Comparison of ENCODE assay signal across 8 cellular contexts in genomic region chr2:70248145-70248809, GRCh38. TPM values are rescaled to one million over a fixed set of nuclear protein-coding genes. Genes with fewer than 3 reads are reported as not detected.
DNase-seq lines count a peak whose midpoint lies in the region; ATAC-seq, FAIRE-seq and TF ChIP-seq lines count a peak whose summit lies in the region.

A gene with protein sequence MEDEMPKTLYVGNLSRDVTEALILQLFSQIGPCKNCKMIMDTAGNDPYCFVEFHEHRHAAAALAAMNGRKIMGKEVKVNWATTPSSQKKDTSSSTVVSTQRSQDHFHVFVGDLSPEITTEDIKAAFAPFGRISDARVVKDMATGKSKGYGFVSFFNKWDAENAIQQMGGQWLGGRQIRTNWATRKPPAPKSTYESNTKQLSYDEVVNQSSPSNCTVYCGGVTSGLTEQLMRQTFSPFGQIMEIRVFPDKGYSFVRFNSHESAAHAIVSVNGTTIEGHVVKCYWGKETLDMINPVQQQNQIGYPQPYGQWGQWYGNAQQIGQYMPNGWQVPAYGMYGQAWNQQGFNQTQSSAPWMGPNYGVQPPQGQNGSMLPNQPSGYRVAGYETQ (minus strand): TSS chr2:70248628. CDS start chr2:70248430, 198 bp downstream.

- dilution Hi-C loops in keratinocyte (cut with MboI; ENCODE audit: extremely low pct_ligation_motif_present, low sequenced_read_pairs) = no loop called here

- TF ChIP-seq CTCF in AG09309 (IDR thresholded peaks at IDR 0.05; ENCODE audit: control insufficient read depth, insufficient read depth, low read depth, low read length, missing control alignments) (no peak), keratinocyte (optimal IDR thresholded peaks at IDR 0.05 in 1 of 3, IDR thresholded peaks at IDR 0.05 in 1 of 3, conservative IDR thresholded peaks at IDR 0.05 in 1 of 3; ENCODE audit: extremely low read depth in 1 of 3, insufficient read depth in 2 of 3, low read length in 3 of 3) (no peak)

- H3K4me1 Mint-ChIP-seq in central memory CD8-positive, alpha-beta T cell = peaks cover 39% of the 10 kb centered on the region

- peak within 1 kb of the TSS; percentile 94 for H3K27ac Mint-ChIP-seq in central memory CD8-positive, alpha-beta T cell (ENCODE audit: low read depth)

- peaks cover 25% of the 10 kb centered on the region for H3K36me3 Mint-ChIP-seq in central memory CD8-positive, alpha-beta T cell (ENCODE audit: insufficient read depth)

- peaks cover 7% of the 10 kb centered on the region for H3K4me1 ChIP-seq in keratinocyte (ENCODE audit: control insufficient read depth, extremely low read depth, insufficient read depth, low read length)

- no peaks in the 10 kb centered on the region for H4K20me1 ChIP-seq in keratinocyte (ENCODE audit: control insufficient read depth, extremely low read depth, insufficient read depth, low read length)

- no peaks in the 10 kb centered on the region for H3K27me3 ChIP-seq in keratinocyte (ENCODE audit: control insufficient read depth, extremely low read depth, insufficient read depth, low read length)

- H3K27me3 Mint-ChIP-seq in central memory CD8-positive, alpha-beta T cell = no peaks in the 10 kb centered on the region

- H3K9me3 ChIP-seq in keratinocyte (ENCODE audit: control insufficient read depth, low read depth, low read length) = no peaks in the 10 kb centered on the region

- H3K4me3 ChIP-seq in AG09309 (ENCODE audit: control insufficient read depth, low read depth, low read length) (peak within 1 kb of the TSS; percentile 75), keratinocyte (ENCODE audit: control insufficient read depth in 2 of 3, extremely low read depth in 1 of 3, insufficient read depth in 2 of 3, low read depth in 1 of 3, low read length in 3 of 3) (peak within 1 kb of the TSS; percentile 71 to 100 (median 76))

- H3K4me3 Mint-ChIP-seq in central memory CD8-positive, alpha-beta T cell = peak within 1 kb of the TSS; percentile 86

- H3K79me2 ChIP-seq in keratinocyte (ENCODE audit: control insufficient read depth, insufficient read depth, low read length) = peaks cover 49% of the 10 kb centered on the region

- ATAC-seq in GM19025 (IDR thresholded peaks at IDR 0.05; ENCODE audit: low read depth, unreplicated experiment) (peak; percentile 92), HG03342 (IDR thresholded peaks at IDR 0.05; ENCODE audit: unreplicated experiment) (peak; percentile 95)
- ATAC-seq in central memory CD8-positive, alpha-beta T cell (replicated peaks; ENCODE audit: extremely low read depth, poor library complexity, severe bottlenecking) = peak; percentile 97

- H3K9ac ChIP-seq in keratinocyte (ENCODE audit: control insufficient read depth, extremely low read depth, insufficient read depth, low read length) = peak within 1 kb of the TSS; percentile 100

- H3K4me2 ChIP-seq in keratinocyte (ENCODE audit: control insufficient read depth, extremely low read depth, insufficient read depth, low read depth, low read length) = peak within 1 kb of the TSS; percentile 90

- peak; percentile 90 for DNase-seq in AG09309 (ENCODE audit: low read depth)
- DNase-seq in NCI-H446 (lab: John Stamatoyannopoulos, UW) = peak; percentile 96 to 99
- peak; percentile 98 for DNase-seq in activated CD4-positive, CD25-positive, alpha-beta regulatory T cell treated with anti-CD3 and anti-CD28 coated beads, Interleukin-2, amount 50 U/mL, for 16 hours (ENCODE audit: low read depth, low spot score)
- DNase-seq in central memory CD8-positive, alpha-beta T cell (ENCODE audit: low spot score in 2 of 2) = peak; percentile 95 to 96
- DNase-seq in keratinocyte (ENCODE audit: low read depth, low spot score) = peak; percentile 90
- peak; percentile 97 for DNase-seq in stimulated activated CD4-positive, alpha-beta T cell treated with anti-CD3 and anti-CD28 coated beads, Interleukin-15, amount 100 ng/mL, for 1 hour (ENCODE audit: low read depth in 1 of 2, low spot score in 1 of 2)

- no peaks in the 10 kb centered on the region for H3K9me1 ChIP-seq in keratinocyte (ENCODE audit: control insufficient read depth, extremely low read depth, insufficient read depth, low read length)

- no peaks in the 10 kb centered on the region for H3K36me3 ChIP-seq in keratinocyte (ENCODE audit: control insufficient read depth in 2 of 2, extremely low read depth in 1 of 2, insufficient read depth in 2 of 2, low read length in 2 of 2)

- peak; percentile 17 for FAIRE-seq in keratinocyte (lab: Jason Lieb, UNC)

- no peaks in the 10 kb centered on the region for H3K9me3 Mint-ChIP-seq in central memory CD8-positive, alpha-beta T cell

- peak within 1 kb of the TSS; percentile 97 for H2AFZ ChIP-seq in keratinocyte (ENCODE audit: control insufficient read depth, low read length)

- H3K27ac ChIP-seq in keratinocyte (ENCODE audit: control insufficient read depth, insufficient read depth, low read length) = peak within 1 kb of the TSS; percentile 98

RNA-seq across cellular contexts. Expression of the gene that starts here (rescaled TPM):
- polyA plus RNA-seq in keratinocyte = 30.0 to 79.3 TPM (median 76.3 TPM) in 3 replicates
- 19.8 TPM for polyA plus RNA-seq in keratinocyte (2011; ENCODE audit: low read depth)
- 13.5 and 33.1 TPM in 2 replicates for polyA plus RNA-seq in keratinocyte (2011; cell fraction: cytosol; rRNA removed)
- 127 and 154 TPM in 2 replicates for polyA plus RNA-seq in keratinocyte (2011; cell fraction: nucleus; rRNA removed)
- polyA plus RNA-seq in keratinocyte (2012; ENCODE audit: low replicate concordance) = 26.3 and 29.9 TPM in 2 replicates
- polyA minus RNA-seq in keratinocyte = 68.5 to 100 TPM (median 68.8 TPM) in 3 replicates
- polyA minus RNA-seq in keratinocyte (2011; cell fraction: cytosol; rRNA and poly(A)+ RNA removed) = 33.8 TPM
- 56.1 and 100 TPM in 2 replicates for polyA minus RNA-seq in keratinocyte (2011; cell fraction: nucleus; rRNA and poly(A)+ RNA removed)

Comparison
In these comparisons a context has a peak if more than half of its experiments do, and no peak if none do; other contexts are left out.
1. Peak in every context shown above with its lines: DNase-seq, ATAC-seq, H3K4me3 ChIP-seq and H3K27ac ChIP-seq.